ENCODE assay signal across 10 cellular contexts in the genomic region with DNA sequence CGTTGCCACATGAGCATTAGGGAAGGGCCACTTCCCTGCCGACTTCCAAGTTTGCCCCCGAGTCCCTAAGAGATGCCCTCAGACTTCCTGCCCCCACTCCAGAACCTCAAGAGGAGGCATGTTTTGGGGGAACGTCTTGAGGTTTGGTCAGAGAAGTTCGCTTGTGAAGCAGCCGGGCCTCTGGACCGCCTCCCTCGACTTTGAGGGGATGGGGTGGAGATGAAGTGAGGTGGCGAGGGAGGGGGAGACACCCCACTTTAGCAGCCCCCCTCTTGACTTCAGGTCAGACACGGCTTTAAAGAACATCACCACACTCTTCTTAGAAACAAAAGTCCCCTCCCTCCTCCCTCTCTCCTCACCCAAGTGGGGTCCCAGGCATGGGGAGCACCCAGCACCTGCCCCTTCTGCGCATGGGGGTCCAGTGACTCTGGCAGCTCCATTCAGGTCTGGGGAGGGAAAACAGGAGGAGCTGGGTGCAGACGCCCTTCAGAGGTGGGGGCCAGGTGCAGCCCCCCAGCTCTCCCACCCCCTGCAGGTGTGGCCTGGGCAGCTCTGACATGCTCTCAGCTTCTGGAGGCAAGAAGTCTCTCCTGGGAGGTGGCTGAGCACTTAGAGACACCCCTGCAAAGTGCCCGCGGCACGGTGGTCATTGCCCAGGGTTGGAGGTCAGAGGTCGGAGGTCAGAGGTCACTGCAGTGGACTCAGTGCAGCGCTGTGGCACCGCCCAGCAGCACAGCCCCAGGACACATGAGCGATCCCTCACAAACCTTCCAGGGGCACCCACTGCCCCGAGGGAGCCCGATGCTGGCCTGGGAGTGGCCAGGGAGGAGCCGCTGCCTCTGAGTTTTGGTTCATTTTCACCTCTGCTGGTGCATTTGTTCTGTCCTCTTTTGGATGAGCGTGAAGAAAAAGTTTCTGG.
"Had no signal": no experiment of that assay in that cellular context is flagged by ENCODE, and none has a peak within 500 bp of the region (broad histone marks: within the 10 kb centered on the region; RNA-seq: fewer than 3 reads in every experiment).

No MANE protein-coding gene starts in this region.

- ATAC-seq: activated naive CD4-positive, alpha-beta T cell treated with anti-CD3 and anti-CD28 coated beads, Interleukin-2, amount 50 U/mL, for 72 hours; foreskin keratinocyte; T-cell had no signal

- DNase-seq: activated CD4-positive, alpha-beta T cell treated with anti-CD3 and anti-CD28 coated beads, Interleukin-2, amount 10 ng/mL, durations not matched to agents 7 days and 5 days; activated T-cell treated with anti-CD3 and anti-CD28 coated beads, Interleukin-2, amount 50 U/mL, for 1 hour; effector memory CD4-positive, alpha-beta T cell; foreskin keratinocyte; kidney glomerular epithelial cell; stimulated activated CD4-positive, alpha-beta T cell treated with anti-CD3 and anti-CD28 coated beads, Interleukin-12 subunit alpha, Interleukin-12 subunit beta, amount 100 ng/mL, for 4 hours; stimulated activated CD4-positive, alpha-beta T cell treated with anti-CD3 and anti-CD28 coated beads, Interleukin-2, amount 100 ng/mL, for 24 hours; T-helper 9 cell had no signal
